ENCODE assay signal across 24 cellular contexts in the genomic region with DNA sequence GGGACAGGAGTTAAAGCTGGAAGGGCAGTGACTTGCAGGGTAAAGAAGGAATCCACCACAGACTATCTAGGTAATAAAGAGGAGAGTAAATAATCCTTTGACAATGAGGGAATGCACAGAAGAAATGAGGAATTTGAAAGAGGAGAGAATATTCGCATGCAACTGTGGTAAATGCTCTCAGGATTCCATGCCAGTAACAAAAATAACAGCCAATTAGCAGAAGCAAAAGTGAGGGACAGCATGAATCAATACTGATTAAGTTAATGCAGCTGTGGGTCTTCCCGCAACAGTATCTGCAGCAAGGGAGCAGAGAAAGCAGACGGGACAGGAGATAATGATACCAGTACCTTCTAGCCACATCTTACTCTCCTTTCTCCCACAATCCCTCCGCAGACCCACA.
"Had no signal": no experiment of that assay in that cellular context is flagged by ENCODE, and none has a peak within 500 bp of the region (broad histone marks: within the 10 kb centered on the region; RNA-seq: fewer than 3 reads in every experiment).

No MANE protein-coding gene starts in this region.

- H3K27me3 ChIP-seq: ovary, right atrium auricular region, tibial nerve, vagina had no signal

- H3K4me1 Mint-ChIP-seq: activated B cell treated with CpG ODN at 0.5 μM for 24 hours; activated CD4-positive, alpha-beta T cell treated with anti-CD3 and anti-CD28 coated beads for 36 hours; activated naive CD8-positive, alpha-beta T cell treated with anti-CD3 and anti-CD28 coated beads for 36 hours; naive thymus-derived CD8-positive, alpha-beta T cell; stimulated activated naive CD8-positive, alpha-beta T cell treated with anti-CD3 and anti-CD28 coated beads, Interleukin-15, amount 100 ng/mL, for 72 hours had no signal

- H3K27me3 Mint-ChIP-seq: activated B cell treated with CpG ODN at 0.5 μM for 24 hours; activated CD4-positive, alpha-beta T cell treated with anti-CD3 and anti-CD28 coated beads for 36 hours; activated naive CD8-positive, alpha-beta T cell treated with anti-CD3 and anti-CD28 coated beads for 36 hours; naive thymus-derived CD8-positive, alpha-beta T cell; stimulated activated naive CD8-positive, alpha-beta T cell treated with anti-CD3 and anti-CD28 coated beads, Interleukin-15, amount 100 ng/mL, for 72 hours had no signal

- H3K36me3 ChIP-seq: ovary, prostate gland had no signal

- H3K27ac ChIP-seq: coronary artery, ovary, right atrium auricular region, tibial nerve, vagina had no signal

- H3K36me3 Mint-ChIP-seq: activated naive CD8-positive, alpha-beta T cell treated with anti-CD3 and anti-CD28 coated beads for 36 hours; naive thymus-derived CD8-positive, alpha-beta T cell had no signal

- DNase-seq: activated B cell treated with CpG ODN at 0.5 μM for 24 hours; activated CD4-positive, alpha-beta T cell treated with anti-CD3 and anti-CD28 coated beads for 36 hours; activated CD4-positive, alpha-beta T cell treated with anti-CD3 and anti-CD28 coated beads, Interleukin-2, amount 50 U/mL, for 4 hours; activated CD8-positive, alpha-beta memory T cell treated with anti-CD3 and anti-CD28 coated beads for 24 hours; activated CD8-positive, alpha-beta memory T cell treated with anti-CD3 and anti-CD28 coated beads, Interleukin-2, amount 50 U/mL, for 48 hours; activated naive CD4-positive, alpha-beta T cell; activated naive CD8-positive, alpha-beta T cell treated with anti-CD3 and anti-CD28 coated beads for 36 hours; activated T-cell treated with anti-CD3 and anti-CD28 coated beads, Interleukin-2, amount 50 U/mL, for 4 hours; cerebellar nuclear complex; endodermal cell; kidney; naive thymus-derived CD8-positive, alpha-beta T cell; ovary; stimulated activated naive CD8-positive, alpha-beta T cell treated with anti-CD3 and anti-CD28 coated beads, Interleukin-15, amount 100 ng/mL, for 72 hours; T1000 had no signal

- H3K4me3 Mint-ChIP-seq: activated B cell treated with CpG ODN at 0.5 μM for 24 hours; activated CD4-positive, alpha-beta T cell treated with anti-CD3 and anti-CD28 coated beads for 36 hours; activated naive CD8-positive, alpha-beta T cell treated with anti-CD3 and anti-CD28 coated beads for 36 hours; activated T-cell treated with anti-CD3 and anti-CD28 coated beads, Interleukin-2, amount 50 U/mL, for 4 hours; endodermal cell; mesothelial cell of epicardium; naive thymus-derived CD8-positive, alpha-beta T cell; stimulated activated naive CD8-positive, alpha-beta T cell treated with anti-CD3 and anti-CD28 coated beads, Interleukin-15, amount 100 ng/mL, for 72 hours; T-helper 1 cell treated with Interleukin-12 subunit alpha and Interleukin-12 subunit beta and Interleukin-4 antibody, amounts not matched to agents 30 μg/mL and 1 μg/mL, for 36 hours had no signal

- H3K4me1 ChIP-seq: prostate gland, right atrium auricular region, tibial nerve had no signal

- H3K9me3 Mint-ChIP-seq: activated B cell treated with CpG ODN at 0.5 μM for 24 hours; activated naive CD8-positive, alpha-beta T cell treated with anti-CD3 and anti-CD28 coated beads for 36 hours; activated T-helper 2 cell treated with anti-CD3 and anti-CD28 coated beads, Interferon-gamma antibody, Interleukin-2, Interleukin-4, amounts not matched to agents 10 μg/mL and 5 μg/mL and 100 μg/mL, durations not matched to agents 14 hours and 24 hours and 36 hours; endodermal cell; mesothelial cell of epicardium; T-helper 1 cell treated with Interleukin-12 subunit alpha and Interleukin-12 subunit beta and Interleukin-4 antibody, amounts not matched to agents 30 μg/mL and 1 μg/mL, for 36 hours had no signal

- H3K4me3 ChIP-seq: coronary artery, lung, ovary, prostate gland, right atrium auricular region, tibial nerve, vagina had no signal

- ATAC-seq: activated CD4-positive, alpha-beta T cell treated with anti-CD3 and anti-CD28 coated beads for 36 hours; activated T-cell treated with anti-CD3 and anti-CD28 coated beads, Interleukin-2, amount 50 U/mL, for 4 hours; naive thymus-derived CD8-positive, alpha-beta T cell; stimulated activated naive CD8-positive, alpha-beta T cell treated with anti-CD3 and anti-CD28 coated beads, Interleukin-15, amount 100 ng/mL, for 72 hours had no signal

- H3K9me3 ChIP-seq: ovary, prostate gland, right atrium auricular region, tibial nerve, vagina had no signal

- H3K27ac Mint-ChIP-seq: activated B cell treated with CpG ODN at 0.5 μM for 24 hours; activated CD4-positive, alpha-beta T cell treated with anti-CD3 and anti-CD28 coated beads for 36 hours; activated naive CD8-positive, alpha-beta T cell treated with anti-CD3 and anti-CD28 coated beads for 36 hours; activated T-helper 2 cell treated with anti-CD3 and anti-CD28 coated beads, Interferon-gamma antibody, Interleukin-2, Interleukin-4, amounts not matched to agents 10 μg/mL and 5 μg/mL and 100 μg/mL, durations not matched to agents 14 hours and 24 hours and 36 hours; endodermal cell; mesothelial cell of epicardium; naive thymus-derived CD8-positive, alpha-beta T cell; stimulated activated naive CD8-positive, alpha-beta T cell treated with anti-CD3 and anti-CD28 coated beads, Interleukin-15, amount 100 ng/mL, for 72 hours; T-helper 1 cell treated with Interleukin-12 subunit alpha and Interleukin-12 subunit beta and Interleukin-4 antibody, amounts not matched to agents 30 μg/mL and 1 μg/mL, for 36 hours had no signal
